In the genomic region with DNA sequence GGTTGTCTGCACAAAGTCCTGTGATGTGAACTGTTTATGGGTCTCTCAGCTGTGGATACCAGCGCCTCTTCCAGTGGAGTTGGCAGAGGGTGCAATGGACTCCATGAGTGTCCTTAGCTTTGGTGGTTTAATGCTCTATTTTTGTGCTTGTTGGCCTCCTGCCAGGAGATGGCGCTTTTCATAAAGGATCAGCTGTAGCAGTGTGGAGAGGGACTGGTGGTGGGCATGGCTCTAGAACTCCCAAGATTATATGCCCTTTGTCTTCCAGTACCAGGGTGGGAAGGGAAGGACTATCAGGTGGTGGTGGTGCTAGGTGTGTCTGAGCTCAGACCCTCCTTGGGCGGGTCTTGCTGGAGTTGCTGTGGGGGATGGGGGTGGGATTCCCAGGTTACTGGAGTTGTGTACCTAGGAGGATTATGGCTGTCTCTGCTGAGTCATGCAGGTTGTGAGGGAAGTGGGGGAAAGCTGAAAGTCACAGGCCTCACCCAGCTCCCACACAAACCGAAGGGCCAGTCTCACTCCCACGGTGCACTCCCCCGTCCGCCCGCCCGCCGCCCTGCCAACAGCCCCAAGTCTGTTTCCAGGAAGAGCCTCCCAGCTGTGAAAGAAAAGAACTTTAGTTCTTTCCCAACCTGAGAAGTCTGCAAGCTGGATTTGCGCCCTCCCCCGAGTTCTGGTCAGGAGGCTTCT, we compare ENCODE assay signal across 16 cellular contexts.
DNase-seq lines count a peak whose midpoint lies in the region; TF ChIP-seq lines count a peak whose summit lies in the region.
"Had no signal": no experiment of that assay in that cellular context is flagged by ENCODE, and none has a peak within 500 bp of the region (broad histone marks: within the 10 kb centered on the region; RNA-seq: fewer than 3 reads in every experiment).

No MANE protein-coding gene starts in this region.

- H3K9me3 Mint-ChIP-seq in neural crest cell = no peaks in the 10 kb centered on the region
- H3K9me3 Mint-ChIP-seq in activated T-helper 1 cell treated with anti-CD3 and anti-CD28 coated beads, Interleukin-12 subunit alpha, Interleukin-12 subunit beta, Interleukin-2, Interleukin-4 antibody, amounts not matched to agents 30 ng/mL and 10 ng/mL and 1 ng/mL, durations not matched to agents 14 hours and 24 hours and 36 hours = no peaks in the 10 kb centered on the region

- H3K4me1 Mint-ChIP-seq in neural crest cell = no peaks in the 10 kb centered on the region
- no peaks in the 10 kb centered on the region for H3K4me1 Mint-ChIP-seq in activated T-helper 1 cell treated with anti-CD3 and anti-CD28 coated beads, Interleukin-12 subunit alpha, Interleukin-12 subunit beta, Interleukin-2, Interleukin-4 antibody, amounts not matched to agents 30 ng/mL and 10 ng/mL and 1 ng/mL, durations not matched to agents 14 hours and 24 hours and 36 hours (ENCODE audit: low read depth)
- H3K4me1 Mint-ChIP-seq: memory B cell; stimulated activated effector memory CD8-positive, alpha-beta T cell treated with anti-CD3 and anti-CD28 coated beads, Interleukin-12 subunit alpha, Interleukin-12 subunit beta, amount 100 ng/mL, for 72 hours; T-helper 17 cell had no signal

- H3K36me3 ChIP-seq in HUES48 (ENCODE audit: control insufficient read depth, insufficient read depth, low read length) = no peaks in the 10 kb centered on the region
- no peaks in the 10 kb centered on the region for H3K36me3 ChIP-seq in H7 (replicated peaks; ENCODE audit: control insufficient read depth, insufficient read depth, low read length)

- no peak overlapping the region for H3K27ac Mint-ChIP-seq in neural crest cell (ENCODE audit: unreplicated experiment)
- no peak overlapping the region for H3K27ac Mint-ChIP-seq in activated T-helper 1 cell treated with anti-CD3 and anti-CD28 coated beads, Interleukin-12 subunit alpha, Interleukin-12 subunit beta, Interleukin-2, Interleukin-4 antibody, amounts not matched to agents 30 ng/mL and 10 ng/mL and 1 ng/mL, durations not matched to agents 14 hours and 24 hours and 36 hours
- H3K27ac Mint-ChIP-seq: CD14-positive monocyte; memory B cell; stimulated activated effector memory CD8-positive, alpha-beta T cell treated with anti-CD3 and anti-CD28 coated beads, Interleukin-12 subunit alpha, Interleukin-12 subunit beta, amount 100 ng/mL, for 72 hours; T-helper 17 cell had no signal

- no peak overlapping the region for H3K9ac ChIP-seq in HUES48 (ENCODE audit: low read depth, low read length)

- 0 out of 2 replicates have a peak, but pooled peaks cover 12% of the 10 kb centered on the region for H3K4me1 ChIP-seq in HUES48 (ENCODE audit: control insufficient read depth, insufficient read depth, low read length)

- DNase-seq in activated CD4-positive, alpha-beta T cell treated with anti-CD3 and anti-CD28 coated beads for 48 hours = peak; percentile 13
- no peak for DNase-seq in activated CD4-positive, alpha-beta T cell treated with anti-CD3 and anti-CD28 coated beads, Interleukin-2, amount 50 U/mL, for 1 hour
- DNase-seq in RPMI8226 = peak; percentile 18
- no peak for DNase-seq in neural crest cell (ENCODE audit: low read depth, low spot score)
- DNase-seq in H7 = no peak
- no peak for DNase-seq in stimulated activated CD4-positive, alpha-beta T cell treated with anti-CD3 and anti-CD28 coated beads, Interleukin-1b, Interleukin-23, amount 100 ng/mL, for 48 hours
- no peak for DNase-seq in activated T-helper 1 cell treated with anti-CD3 and anti-CD28 coated beads, Interleukin-12 subunit alpha, Interleukin-12 subunit beta, Interleukin-2, Interleukin-4 antibody, amounts not matched to agents 30 ng/mL and 10 ng/mL and 1 ng/mL, durations not matched to agents 14 hours and 24 hours and 36 hours (ENCODE audit: low spot score)
- DNase-seq: activated T-cell treated with anti-CD3 and anti-CD28 coated beads, Interleukin-2, amount 50 U/mL, for 4 hours; central memory CD4-positive, alpha-beta T cell; NCI-H1694 treated with DMSO at 0.1 percent for 48 hours; T-helper 17 cell had no signal

- TF ChIP-seq CTCF in neural crest cell (conservative IDR thresholded peaks at IDR 0.05) = peak; percentile 27

- no peaks in the 10 kb centered on the region for H3K9me3 ChIP-seq in HUES48 (ENCODE audit: control insufficient read depth, insufficient read depth, low read length)

- H3K4me3 ChIP-seq in HUES48 (ENCODE audit: low read depth, low read length) = no peak overlapping the region
- H3K4me3 ChIP-seq in H7 (ENCODE audit: insufficient read depth, low read depth, low read length) = no peak overlapping the region
- H3K4me3 ChIP-seq: smooth muscle cell had no signal

- H3K27me3 ChIP-seq in HUES48 (ENCODE audit: control insufficient read depth, insufficient read depth, low read length) = no peaks in the 10 kb centered on the region
- no peaks in the 10 kb centered on the region for H3K27me3 ChIP-seq in H7 (ENCODE audit: control insufficient read depth, insufficient read depth, low read length)

- H3K4me3 Mint-ChIP-seq in neural crest cell = no peak overlapping the region
- no peak overlapping the region for H3K4me3 Mint-ChIP-seq in activated T-helper 1 cell treated with anti-CD3 and anti-CD28 coated beads, Interleukin-12 subunit alpha, Interleukin-12 subunit beta, Interleukin-2, Interleukin-4 antibody, amounts not matched to agents 30 ng/mL and 10 ng/mL and 1 ng/mL, durations not matched to agents 14 hours and 24 hours and 36 hours
- H3K4me3 Mint-ChIP-seq: activated T-cell treated with anti-CD3 and anti-CD28 coated beads, Interleukin-2, amount 50 U/mL, for 4 hours; CD14-positive monocyte; memory B cell; stimulated activated effector memory CD8-positive, alpha-beta T cell treated with anti-CD3 and anti-CD28 coated beads, Interleukin-12 subunit alpha, Interleukin-12 subunit beta, amount 100 ng/mL, for 72 hours; T-helper 17 cell had no signal

- H3K27me3 Mint-ChIP-seq in neural crest cell (ENCODE audit: low read depth) = peaks cover 51% of the 10 kb centered on the region
- H3K27me3 Mint-ChIP-seq in activated T-helper 1 cell treated with anti-CD3 and anti-CD28 coated beads, Interleukin-12 subunit alpha, Interleukin-12 subunit beta, Interleukin-2, Interleukin-4 antibody, amounts not matched to agents 30 ng/mL and 10 ng/mL and 1 ng/mL, durations not matched to agents 14 hours and 24 hours and 36 hours (ENCODE audit: insufficient read depth) = peaks cover 10% of the 10 kb centered on the region

- peak overlapping the region; percentile 51 for H3K27ac ChIP-seq in HUES48 (ENCODE audit: low read depth, low read length)

- H3K36me3 Mint-ChIP-seq in neural crest cell (ENCODE audit: low read depth) = no peaks in the 10 kb centered on the region
- no peaks in the 10 kb centered on the region for H3K36me3 Mint-ChIP-seq in activated T-helper 1 cell treated with anti-CD3 and anti-CD28 coated beads, Interleukin-12 subunit alpha, Interleukin-12 subunit beta, Interleukin-2, Interleukin-4 antibody, amounts not matched to agents 30 ng/mL and 10 ng/mL and 1 ng/mL, durations not matched to agents 14 hours and 24 hours and 36 hours (ENCODE audit: low read depth)
- H3K36me3 Mint-ChIP-seq: CD14-positive monocyte; memory B cell; stimulated activated effector memory CD8-positive, alpha-beta T cell treated with anti-CD3 and anti-CD28 coated beads, Interleukin-12 subunit alpha, Interleukin-12 subunit beta, amount 100 ng/mL, for 72 hours had no signal

- intact Hi-C loops in activated T-helper 1 cell treated with anti-CD3 and anti-CD28 coated beads, Interleukin-12 subunit alpha, Interleukin-12 subunit beta, Interleukin-2, Interleukin-4 antibody, amounts not matched to agents 30 ng/mL and 10 ng/mL and 1 ng/mL, durations not matched to agents 14 hours and 24 hours and 36 hours (cut with micrococcal nuclease) = no loop called here

Comparison
In these comparisons a context has a peak if more than half of its experiments do, and no peak if none do; other contexts are left out.
1. DNase-seq: peak in activated CD4-positive, alpha-beta T cell treated with anti-CD3 and anti-CD28 coated beads for 48 hours (single experiment) and RPMI8226 (single experiment); none in activated CD4-positive, alpha-beta T cell treated with anti-CD3 and anti-CD28 coated beads, Interleukin-2, amount 50 U/mL, for 1 hour (single experiment), neural crest cell (single experiment), H7 (single experiment), stimulated activated CD4-positive, alpha-beta T cell treated with anti-CD3 and anti-CD28 coated beads, Interleukin-1b, Interleukin-23, amount 100 ng/mL, for 48 hours (single experiment) and activated T-helper 1 cell treated with anti-CD3 and anti-CD28 coated beads, Interleukin-12 subunit alpha, Interleukin-12 subunit beta, Interleukin-2, Interleukin-4 antibody, amounts not matched to agents 30 ng/mL and 10 ng/mL and 1 ng/mL, durations not matched to agents 14 hours and 24 hours and 36 hours (single experiment).